In the genomic region with DNA sequence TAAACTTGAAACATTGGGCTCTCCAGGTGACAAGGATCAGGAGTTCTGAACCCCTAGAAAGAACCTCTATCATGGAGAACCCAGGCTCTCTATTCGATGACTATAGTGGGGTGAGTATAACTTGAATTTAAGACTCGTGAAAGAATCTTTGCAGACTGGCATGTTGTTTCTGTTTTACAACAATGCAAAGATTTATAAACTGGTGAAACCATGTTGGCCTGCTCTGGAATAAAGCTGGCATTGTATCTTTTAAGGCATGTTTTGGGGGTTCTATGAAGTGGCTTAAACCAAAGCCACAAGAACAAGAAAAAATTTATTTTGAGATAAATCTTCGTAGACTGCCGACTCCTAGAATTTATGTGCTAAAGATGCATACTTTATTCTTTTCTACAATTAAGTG, we compare ENCODE assay signal across 16 cellular contexts. TPM values are rescaled to one million over a fixed set of nuclear protein-coding genes. Genes with fewer than 3 reads are reported as not detected.
DNase-seq lines count a peak whose midpoint lies in the region; ATAC-seq and TF ChIP-seq lines count a peak whose summit lies in the region.
"Had no signal": no experiment of that assay in that cellular context is flagged by ENCODE, and none has a peak within 500 bp of the region (broad histone marks: within the 10 kb centered on the region; RNA-seq: fewer than 3 reads in every experiment).

No MANE protein-coding gene starts in this region.

- no peak for TF ChIP-seq CTCF in MCF 10A (IDR thresholded peaks at IDR 0.05; ENCODE audit: unreplicated experiment)
- TF ChIP-seq CTCF in breast epithelium (IDR thresholded peaks at IDR 0.05): no peak
- TF ChIP-seq CTCF in nephron progenitor cell (IDR thresholded peaks at IDR 0.05): no peak

- H3K27me3 Mint-ChIP-seq in MCF 10A (ENCODE audit: insufficient read depth, unreplicated experiment) (no peaks in the 10 kb centered on the region), nephron progenitor cell (ENCODE audit: low read depth, poor library complexity) (peaks cover 4% of the 10 kb centered on the region)

- no peak for TF ChIP-seq POLR2A in breast epithelium (IDR thresholded peaks at IDR 0.05)

- DNase-seq in MCF 10A (ENCODE audit: unreplicated experiment) (no peak), breast epithelium (ENCODE audit: low spot score in 2 of 2) (no peak), SK-N-MC (ENCODE audit: low read depth, low spot score) (no peak), nephron progenitor cell (no peak), NCI-H1105 treated with DMSO at 0.1 percent for 48 hours (lab: John Stamatoyannopoulos, UW) (no peak), sciatic nerve (ENCODE audit: low spot score) (no peak)
- DNase-seq: 8988T; CD4-positive, alpha-beta memory T cell; COR-L47; DND-41; GDM1 had no signal

- no peaks in the 10 kb centered on the region for H3K27me3 ChIP-seq in breast epithelium

- H3K27ac ChIP-seq in breast epithelium (no peak overlapping the region), SK-N-MC (peak overlapping the region; percentile 5; the same call in 1 of the 2 replicates)
- H3K27ac ChIP-seq: C4-2B, HL-60 had no signal

- POLR2A ChIA-PET in MCF 10A (lab: Yijun Ruan, JAX): interaction anchor here (1.0 to 2.5 kb wide), 2 partner anchors 8 to 91 kb away, joined by 5 to 10 read pairs; no protein-coding TSS in a partner anchor

- H3K4me3 Mint-ChIP-seq in MCF 10A (ENCODE audit: unreplicated experiment) (no peak overlapping the region), nephron progenitor cell (peak overlapping the region; percentile 12)
- H3K4me3 Mint-ChIP-seq: CD4-positive, alpha-beta memory T cell had no signal

- no peaks in the 10 kb centered on the region for H3K4me1 ChIP-seq in breast epithelium

- CTCF ChIA-PET in MCF 10A (lab: Yijun Ruan, JAX): interaction anchor here (0.8 kb wide), 1 partner anchor 343 kb away, joined by 3 read pairs; no protein-coding TSS in a partner anchor

- no peak for ATAC-seq in GM19467 (IDR thresholded peaks at IDR 0.05; ENCODE audit: unreplicated experiment)
- ATAC-seq in sciatic nerve: no peak
- ATAC-seq: HCT116, K562 had no signal

- no TSS peak for BruUV-seq in MCF 10A (replicated peaks; lab: Mats Ljungman, UMichigan)

- H3K4me3 ChIP-seq in breast epithelium (no peak overlapping the region), SK-N-MC (no peak overlapping the region)
- H3K4me3 ChIP-seq: K562 had no signal

- H3K9ac ChIP-seq in SK-N-MC (ENCODE audit: insufficient read length): no peak overlapping the region

- H3K9me3 ChIP-seq in breast epithelium: no peaks in the 10 kb centered on the region
- H3K9me3 ChIP-seq in SK-N-MC (ENCODE audit: low read depth, low read length): no peaks in the 10 kb centered on the region

- H3K36me3 Mint-ChIP-seq in MCF 10A (ENCODE audit: insufficient read depth, unreplicated experiment): no peaks in the 10 kb centered on the region
- peaks cover 26% of the 10 kb centered on the region for H3K36me3 Mint-ChIP-seq in nephron progenitor cell (ENCODE audit: low read depth)
- H3K36me3 Mint-ChIP-seq: CD4-positive, alpha-beta memory T cell had no signal

- H3K27ac Mint-ChIP-seq in MCF 10A (ENCODE audit: low read depth, unreplicated experiment) (peak overlapping the region; percentile 66), nephron progenitor cell (peak overlapping the region; percentile 36)

- peaks cover 11% of the 10 kb centered on the region for H3K4me1 Mint-ChIP-seq in MCF 10A (ENCODE audit: insufficient read depth, unreplicated experiment)
- peaks cover 51% of the 10 kb centered on the region for H3K4me1 Mint-ChIP-seq in nephron progenitor cell
- H3K4me1 Mint-ChIP-seq: CD4-positive, alpha-beta memory T cell had no signal

- no peaks in the 10 kb centered on the region for H3K36me3 ChIP-seq in breast epithelium
- no peaks in the 10 kb centered on the region for H3K36me3 ChIP-seq in SK-N-MC (ENCODE audit: insufficient read depth, low read length)

- no peaks in the 10 kb centered on the region for H3K9me3 Mint-ChIP-seq in MCF 10A (ENCODE audit: unreplicated experiment)
- peaks cover 15% of the 10 kb centered on the region for H3K9me3 Mint-ChIP-seq in nephron progenitor cell

- intact Hi-C loops in MCF 10A (cut with micrococcal nuclease): no loop called here
- intact Hi-C loops in breast epithelium (cut with DNase I; ENCODE audit: low total_unique reads): no loop called here
- intact Hi-C loops in sciatic nerve (cut with DNase I): no loop called here

RNA-seq across cellular contexts. Expression of a gene that starts 9.8 kb away (rescaled TPM):
- total RNA-seq in MCF 10A (2022) (not detected in 2 replicates), breast epithelium (under 1 TPM in 2 of 3 donors, not detected in 1; 0.15 to 0.33 TPM), sciatic nerve (not detected)
- total RNA-seq: CD4-positive, alpha-beta memory T cell; K562 had no signal
